In the genomic region with DNA sequence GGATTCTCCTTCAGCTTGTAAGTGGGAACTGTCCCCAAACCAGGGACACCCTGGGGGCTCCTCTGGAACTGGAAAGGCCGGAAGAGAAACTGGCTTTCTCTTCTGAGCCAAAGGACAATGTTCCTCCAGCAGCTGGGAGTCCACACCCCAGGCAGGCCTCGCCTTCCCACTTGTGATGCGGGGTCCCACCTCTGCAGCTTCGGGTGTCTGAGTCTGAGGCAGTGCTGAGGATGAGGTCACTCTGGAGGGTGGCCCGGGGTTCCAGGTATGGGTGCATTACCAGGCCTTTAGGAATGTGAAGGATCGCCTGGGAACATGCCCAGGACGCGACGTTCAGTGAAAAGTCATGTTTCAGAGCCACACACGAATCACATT, we compare ENCODE assay signal across 9 cellular contexts. TPM values are rescaled to one million over a fixed set of nuclear protein-coding genes. Genes with fewer than 3 reads are reported as not detected.
DNase-seq lines count a peak whose midpoint lies in the region; ATAC-seq and TF ChIP-seq lines count a peak whose summit lies in the region.
"Had no signal": no experiment of that assay in that cellular context is flagged by ENCODE, and none has a peak within 500 bp of the region (broad histone marks: within the 10 kb centered on the region; RNA-seq: fewer than 3 reads in every experiment).

No MANE protein-coding gene starts in this region.

- H3K4me3 Mint-ChIP-seq in activated naive CD4-positive, alpha-beta T cell treated with anti-CD3 and anti-CD28 coated beads, Interleukin-2, amount 50 U/mL, for 24 hours = peak overlapping the region; percentile 55
- no peak overlapping the region for H3K4me3 Mint-ChIP-seq in activated naive CD4-positive, alpha-beta T cell treated with anti-CD3 and anti-CD28 coated beads for 36 hours

- intact Hi-C loops in activated naive CD4-positive, alpha-beta T cell treated with anti-CD3 and anti-CD28 coated beads for 36 hours (cut with micrococcal nuclease) = loop anchor here (2.0 kb wide), 1 partner anchor 340 kb away; no protein-coding TSS in a partner anchor

- H3K27me3 ChIP-seq in lung (ENCODE audit: control insufficient read depth, insufficient read depth) (no peaks in the 10 kb centered on the region), tibial nerve (peaks cover 0 to 37% of the 10 kb centered on the region in 2 donors)
- H3K27me3 ChIP-seq: adrenal gland had no signal

- DNase-seq in activated naive CD4-positive, alpha-beta T cell treated with anti-CD3 and anti-CD28 coated beads for 36 hours = no peak
- no peak for DNase-seq in caudate nucleus (lab: John Stamatoyannopoulos, UW)
- DNase-seq in lung (ENCODE audit: low spot score) = peak; percentile 78
- no peak for DNase-seq in tibial nerve (ENCODE audit: low spot score in 2 of 2)
- DNase-seq in HT-29 (ENCODE audit: low spot score) = no peak
- no peak for DNase-seq in DMS 273 (lab: John Stamatoyannopoulos, UW; ENCODE audit: unreplicated experiment)

- CTCF ChIA-PET in activated naive CD4-positive, alpha-beta T cell treated with anti-CD3 and anti-CD28 coated beads for 36 hours (lab: Charles Lee) = no interaction called here

- no peak overlapping the region for H3K4me3 ChIP-seq in lung
- H3K4me3 ChIP-seq in tibial nerve = peak overlapping the region; percentile 22 to 51 (median 32)

- ATAC-seq in lung (ENCODE audit: insufficient read depth, low FRiP score) (peak; percentile 32), HG03139 (IDR thresholded peaks at IDR 0.05; ENCODE audit: unreplicated experiment) (no peak)

- H3K4me1 ChIP-seq in lung (ENCODE audit: control insufficient read depth in 2 of 2, insufficient read depth in 2 of 2, low read length in 2 of 2) (peaks cover 0 to 10% of the 10 kb centered on the region in 2 donors), tibial nerve (peaks cover 0 to 21% (median 8%) of the 10 kb centered on the region in 4 donors)

- H3K36me3 ChIP-seq in lung (ENCODE audit: control insufficient read depth in 2 of 2, insufficient read depth in 2 of 2, low read length in 2 of 2) (no peaks in the 10 kb centered on the region), tibial nerve (no peaks in the 10 kb centered on the region)
- H3K36me3 ChIP-seq: adrenal gland had no signal

- H3K27ac ChIP-seq in caudate nucleus (ENCODE audit: low read depth, low read length) (peak overlapping the region; percentile 58), lung (ENCODE audit: low read depth in 1 of 2, low read length in 1 of 2) (peak overlapping the region in 1 of 2 donors; percentile 88), tibial nerve (peak overlapping the region in 2 of 4 donors; percentile 7 to 48)

- H3K4me1 Mint-ChIP-seq in activated naive CD4-positive, alpha-beta T cell treated with anti-CD3 and anti-CD28 coated beads, Interleukin-2, amount 50 U/mL, for 24 hours = peaks cover 4% of the 10 kb centered on the region
- peaks cover 4% of the 10 kb centered on the region for H3K4me1 Mint-ChIP-seq in activated naive CD4-positive, alpha-beta T cell treated with anti-CD3 and anti-CD28 coated beads for 36 hours (ENCODE audit: low read depth)

- H3K9me3 Mint-ChIP-seq in activated naive CD4-positive, alpha-beta T cell treated with anti-CD3 and anti-CD28 coated beads, Interleukin-2, amount 50 U/mL, for 24 hours = no peaks in the 10 kb centered on the region
- no peaks in the 10 kb centered on the region for H3K9me3 Mint-ChIP-seq in activated naive CD4-positive, alpha-beta T cell treated with anti-CD3 and anti-CD28 coated beads for 36 hours

- TF ChIP-seq CTCF in lung (IDR thresholded peaks at IDR 0.05; ENCODE audit: control extremely low read depth, extremely low read depth) = no peak
- no peak for TF ChIP-seq CTCF in tibial nerve (IDR thresholded peaks at IDR 0.05)

- peaks cover 0 to 2% of the 10 kb centered on the region in 2 donors for H3K9me3 ChIP-seq in lung (ENCODE audit: control insufficient read depth in 2 of 2, insufficient read depth in 1 of 2, low read length in 1 of 2)
- H3K9me3 ChIP-seq in tibial nerve = no peaks in the 10 kb centered on the region
- H3K9me3 ChIP-seq: adrenal gland had no signal

- no peak for TF ChIP-seq POLR2A in tibial nerve (IDR thresholded peaks at IDR 0.05)

- no peak for TF ChIP-seq EP300 in tibial nerve (IDR thresholded peaks at IDR 0.05)

- WGBS in lung, 2 donors = 55 to 62% methylated on average over 10 of the region's 10 CpGs
- 55% methylated on average over 10 of the region's 10 CpGs for WGBS in tibial nerve, 2 donors

- no peak overlapping the region for H3K27ac Mint-ChIP-seq in activated naive CD4-positive, alpha-beta T cell treated with anti-CD3 and anti-CD28 coated beads, Interleukin-2, amount 50 U/mL, for 24 hours
- H3K27ac Mint-ChIP-seq in activated naive CD4-positive, alpha-beta T cell treated with anti-CD3 and anti-CD28 coated beads for 36 hours = no peak overlapping the region

- no peaks in the 10 kb centered on the region for H3K36me3 Mint-ChIP-seq in activated naive CD4-positive, alpha-beta T cell treated with anti-CD3 and anti-CD28 coated beads, Interleukin-2, amount 50 U/mL, for 24 hours
- H3K36me3 Mint-ChIP-seq in activated naive CD4-positive, alpha-beta T cell treated with anti-CD3 and anti-CD28 coated beads for 36 hours (ENCODE audit: low read depth) = no peaks in the 10 kb centered on the region

- peaks cover 14% of the 10 kb centered on the region for H3K27me3 Mint-ChIP-seq in activated naive CD4-positive, alpha-beta T cell treated with anti-CD3 and anti-CD28 coated beads, Interleukin-2, amount 50 U/mL, for 24 hours
- H3K27me3 Mint-ChIP-seq in activated naive CD4-positive, alpha-beta T cell treated with anti-CD3 and anti-CD28 coated beads for 36 hours (ENCODE audit: low read depth) = peaks cover 19% of the 10 kb centered on the region

RNA-seq across cellular contexts. Expression of a gene that starts 18.2 kb away (rescaled TPM):
- not detected for total RNA-seq in activated naive CD4-positive, alpha-beta T cell treated with anti-CD3 and anti-CD28 coated beads for 36 hours
- total RNA-seq in lung = 10 to 100 TPM; 11.8 to 44.3 TPM
- 10 to 100 TPM; 26.8 to 31.5 TPM for polyA plus RNA-seq in lung
- total RNA-seq in tibial nerve = 10 to 100 TPM; 49.6 to 81.6 (median 71.4) TPM
- 50.4 and 54.8 TPM in 2 replicates for total RNA-seq in HT-29 (2014; rRNA removed; shearing (Covaris generic))

RNA-seq across cellular contexts. Expression of a gene that starts 32.0 kb away (rescaled TPM):
- 10 to 100 TPM; 81.2 to 88.4 TPM for total RNA-seq in activated naive CD4-positive, alpha-beta T cell treated with anti-CD3 and anti-CD28 coated beads for 36 hours
- total RNA-seq in lung (100 to 1,000 TPM; 141 to 182 TPM), tibial nerve (100 to 1,000 TPM; 234 to 301 (median 275) TPM)
- polyA plus RNA-seq in lung = 100 to 1,000 TPM; 126 to 130 TPM
- total RNA-seq in HT-29 (2014; rRNA removed; shearing (Covaris generic)) = 291 and 314 TPM in 2 replicates

Comparison
In these comparisons a context has a peak if more than half of its experiments do, and no peak if none do; other contexts are left out.
1. RNA of a gene that starts 18.2 kb away (total RNA-seq): 49.6 to 81.6 TPM in tibial nerve, 50.4 to 54.8 TPM in HT-29 and 11.8 to 44.3 TPM in lung; not detected in activated naive CD4-positive, alpha-beta T cell treated with anti-CD3 and anti-CD28 coated beads for 36 hours; every median in the first group is over 10 times any median in the second.